In the genomic region with DNA sequence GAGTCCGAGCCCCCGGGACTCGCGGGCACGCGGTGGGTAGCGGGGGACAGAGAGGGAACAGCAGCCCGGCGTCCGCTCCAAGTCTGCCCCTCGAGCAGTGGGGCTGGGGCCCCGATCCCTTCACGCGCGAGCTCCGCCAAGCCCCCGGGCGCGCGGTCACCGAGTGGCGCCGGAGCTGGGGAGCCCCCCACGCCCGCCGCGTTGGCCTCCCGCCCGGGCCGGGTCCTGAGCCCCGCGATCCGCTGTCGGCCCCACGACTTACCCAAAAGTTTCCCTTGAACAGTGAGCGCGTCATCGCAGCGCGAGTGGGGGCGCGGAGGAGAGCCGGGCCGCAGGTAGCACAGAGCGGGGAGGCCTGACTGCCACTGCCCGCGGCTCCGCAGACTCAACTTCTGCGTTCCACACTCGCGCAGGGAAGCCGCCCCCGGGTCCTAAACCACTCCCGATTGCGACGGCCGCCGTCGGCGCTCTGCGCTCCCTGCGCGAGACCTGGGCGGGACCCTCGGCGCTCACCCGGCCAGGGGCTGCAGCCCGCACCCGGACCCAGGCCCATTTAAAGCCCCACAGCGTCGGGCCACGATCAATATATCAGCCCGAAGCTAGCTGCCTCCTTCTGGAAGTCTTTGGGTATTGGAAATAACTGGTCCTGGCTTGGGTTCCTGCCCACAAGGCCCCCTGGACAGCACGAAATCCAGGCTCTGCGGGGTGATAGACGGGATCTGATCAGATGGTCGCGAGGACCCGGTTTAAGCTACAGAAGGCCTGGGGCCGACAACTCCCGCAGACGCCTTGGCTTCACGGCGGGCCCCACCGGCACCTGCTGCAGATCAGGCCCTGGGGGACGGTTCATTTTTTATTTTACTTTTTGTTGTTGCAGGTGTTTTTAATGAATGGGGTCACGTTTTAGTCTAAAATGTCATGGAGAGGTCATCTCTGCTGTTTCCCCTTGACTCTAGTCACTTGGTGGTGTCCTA, we compare ENCODE assay signal across 7 cellular contexts. TPM values are rescaled to one million over a fixed set of nuclear protein-coding genes. Genes with fewer than 3 reads are reported as not detected.
DNase-seq lines count a peak whose midpoint lies in the region; ATAC-seq and TF ChIP-seq lines count a peak whose summit lies in the region.

A gene with protein sequence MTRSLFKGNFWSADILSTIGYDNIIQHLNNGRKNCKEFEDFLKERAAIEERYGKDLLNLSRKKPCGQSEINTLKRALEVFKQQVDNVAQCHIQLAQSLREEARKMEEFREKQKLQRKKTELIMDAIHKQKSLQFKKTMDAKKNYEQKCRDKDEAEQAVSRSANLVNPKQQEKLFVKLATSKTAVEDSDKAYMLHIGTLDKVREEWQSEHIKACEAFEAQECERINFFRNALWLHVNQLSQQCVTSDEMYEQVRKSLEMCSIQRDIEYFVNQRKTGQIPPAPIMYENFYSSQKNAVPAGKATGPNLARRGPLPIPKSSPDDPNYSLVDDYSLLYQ (minus strand): TSS at position 367 of the 974 bp plus-strand sequence. CDS start 72 bp downstream, at position 295.

- DNase-seq in RWPE1 (ENCODE audit: low spot score), result peak; percentile 35
- DNase-seq in activated gamma-delta T cell (lab: John Stamatoyannopoulos, UW), result peak; percentile 53
- peak; percentile 64 for DNase-seq in glomerular visceral epithelial cell (ENCODE audit: extremely low spot score)
- peak; percentile 49 to 75 (median 69) for DNase-seq in ovary
- peak; percentile 38 to 47 for DNase-seq in tibial nerve (ENCODE audit: low spot score in 2 of 2)

- ATAC-seq in HG03103 (IDR thresholded peaks at IDR 0.05; ENCODE audit: low read depth, unreplicated experiment), result peak; percentile 45

- no peak for TF ChIP-seq CTCF in RWPE1 (conservative IDR thresholded peaks at IDR 0.05; ENCODE audit: low read depth)
- no peak for TF ChIP-seq CTCF in ovary (IDR thresholded peaks at IDR 0.05)
- peak in 1 of 5 experiments; percentile 9 for TF ChIP-seq CTCF in tibial nerve (IDR thresholded peaks at IDR 0.05)

- intact Hi-C loops in ovary (cut with DNase I), result loop anchor here in 2 of 4 donors (10.0 kb wide), 2 partner anchors 107 to 407 kb away; partner anchors contain the start of gene EPG5 (in 1 of the 2)

- in situ Hi-C loops in GM18951 (cut with MboI; ENCODE audit: low sequenced_read_pairs, unreplicated experiment), result loop anchor here (25.0 kb wide), 1 partner anchor 410 kb away; no protein-coding TSS in a partner anchor

- CTCF ChIA-PET in RWPE1 (lab: Yijun Ruan, JAX), result interaction anchor here (0.7 to 0.8 kb wide), 2 partner anchors 83 to 178 kb away, joined by 3 to 4 read pairs; no protein-coding TSS in a partner anchor

- WGBS in ovary, 3 donors, result 3 to 8% (median 6%) methylated on average over 53 to 87 of the region's 87 CpGs
- 11 to 20% methylated on average over 22 to 47 of the region's 87 CpGs for WGBS in tibial nerve, 2 donors

- H3K9me3 ChIP-seq in ovary, result no peaks in the 10 kb centered on the region
- H3K9me3 ChIP-seq in tibial nerve, result peaks cover 0 to 4% (median 0%) of the 10 kb centered on the region in 4 donors

- TF ChIP-seq POLR2A in GM18951 (IDR thresholded peaks at IDR 0.05; ENCODE audit: extremely low read depth, insufficient read depth, insufficient read length), result peak; percentile 60
- no peak for TF ChIP-seq POLR2A in ovary (IDR thresholded peaks at IDR 0.05)
- TF ChIP-seq POLR2A in tibial nerve (IDR thresholded peaks at IDR 0.05), result no peak

- no peaks in the 10 kb centered on the region for H3K27me3 ChIP-seq in ovary
- no peaks in the 10 kb centered on the region for H3K27me3 ChIP-seq in tibial nerve

- H3K27ac ChIP-seq in RWPE1, result peak within 1 kb of the TSS; percentile 58
- peak within 1 kb of the TSS in 1 of 2 donors; percentile 22 for H3K27ac ChIP-seq in ovary
- peak within 1 kb of the TSS in 2 of 4 donors; percentile 58 to 68 for H3K27ac ChIP-seq in tibial nerve

- POLR2A ChIA-PET in RWPE1 (lab: Yijun Ruan, JAX; ENCODE audit: low non-redundant PET), result no interaction called here

- H3K4me1 ChIP-seq in ovary (ENCODE audit: insufficient read depth) (peaks cover 9% of the 10 kb centered on the region), tibial nerve (peaks cover 0 to 30% (median 13%) of the 10 kb centered on the region in 4 donors)

- H3K4me3 ChIP-seq in ovary, result peak within 1 kb of the TSS; percentile 84
- H3K4me3 ChIP-seq in tibial nerve, result peak within 1 kb of the TSS; percentile 32 to 73 (median 64)

- TF ChIP-seq EP300 in ovary (IDR thresholded peaks at IDR 0.05) (no peak), tibial nerve (IDR thresholded peaks at IDR 0.05) (peak in 1 of 2 donors; percentile 11)

- no peaks in the 10 kb centered on the region for H3K36me3 ChIP-seq in ovary
- no peaks in the 10 kb centered on the region for H3K36me3 ChIP-seq in tibial nerve

RNA-seq across cellular contexts. Expression of the gene that starts here (rescaled TPM):
- total RNA-seq in ovary (1 to 10 TPM; 4.0 to 7.2 (median 5.3) TPM), tibial nerve (1 to 10 TPM; 5.4 to 9.9 (median 7.1) TPM)
- polyA plus RNA-seq in ovary, result 10 to 100 TPM in 1 of 2 donors, 1 to 10 TPM in 1; 3.0 to 22.3 TPM
